ENCODE assay signal across 8 cellular contexts in the genomic region with DNA sequence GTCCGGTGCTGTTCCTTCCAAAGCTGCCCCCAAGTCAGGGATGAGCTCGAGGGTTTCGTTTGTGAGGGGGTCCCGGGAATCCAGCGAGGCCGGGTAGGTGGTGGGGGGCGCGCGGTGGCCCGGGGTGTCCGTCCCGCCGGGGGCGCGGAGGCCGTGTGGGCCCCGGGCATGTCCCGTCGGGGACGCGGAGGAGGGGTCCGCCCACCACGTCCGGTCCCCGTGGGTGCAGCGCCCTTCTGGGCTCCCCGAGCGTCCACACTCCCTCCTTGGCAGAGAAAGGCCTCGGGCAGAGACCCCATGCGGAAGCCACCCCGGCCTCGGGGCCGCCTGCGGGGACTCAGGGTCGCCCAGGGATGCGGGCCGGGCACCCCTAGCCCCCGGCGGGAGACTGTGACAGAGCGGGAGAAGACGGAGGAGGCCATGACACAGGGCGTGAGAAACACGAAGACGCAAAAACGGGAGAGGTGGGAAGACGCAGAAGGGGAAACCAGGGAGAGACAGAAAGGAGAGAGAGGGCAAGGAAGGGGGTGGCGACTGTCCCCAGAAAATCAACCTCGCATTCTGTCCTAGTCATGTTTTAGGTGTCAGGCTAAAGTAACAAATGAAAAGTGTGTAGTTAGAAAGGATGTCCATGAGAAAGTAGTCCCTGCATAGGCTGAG. TPM values are rescaled to one million over a fixed set of nuclear protein-coding genes. Genes with fewer than 3 reads are reported as not detected.
A peak's percentile ranks its signal among the peaks of the same experiment; 100 is the strongest.
DNase-seq lines count a peak whose midpoint lies in the region; ATAC-seq and TF ChIP-seq lines count a peak whose summit lies in the region.

No MANE protein-coding gene starts in this region.

- H3K4me2 ChIP-seq in neural cell (ENCODE audit: low read length) = peak overlapping the region; percentile 39

- H3K4me1 ChIP-seq in NT2/D1 (ENCODE audit: insufficient read depth, insufficient read length) (no peaks in the 10 kb centered on the region), stomach smooth muscle (ENCODE audit: control insufficient read depth, insufficient read depth, low read length) (peaks cover 7% of the 10 kb centered on the region)

- ATAC-seq in GM18867 (IDR thresholded peaks at IDR 0.05; ENCODE audit: unreplicated experiment) (peak; percentile 46), HG03103 (IDR thresholded peaks at IDR 0.05; ENCODE audit: low read depth, unreplicated experiment) (peak; percentile 32)

- H2AFZ ChIP-seq in neural cell (ENCODE audit: low read depth, low read length) = peak overlapping the region; percentile 90

- TF ChIP-seq EP300 in neural cell (conservative IDR thresholded peaks at IDR 0.05; ENCODE audit: poor library complexity, severe bottlenecking) = no peak

- H3K4me3 ChIP-seq in AG04449 (ENCODE audit: low read depth, low read length) (peak overlapping the region; percentile 96), NT2/D1 (ENCODE audit: insufficient read length, low read depth) (peak overlapping the region; percentile 94), fibroblast of the aortic adventitia (ENCODE audit: low read depth, low read length) (peak overlapping the region; percentile 99), neural cell (ENCODE audit: low read length) (peak overlapping the region; percentile 96), stomach smooth muscle (ENCODE audit: low read length in 2 of 2) (peak overlapping the region; percentile 98 to 99)

- no peaks in the 10 kb centered on the region for H4K20me1 ChIP-seq in neural cell (ENCODE audit: insufficient read depth)

- H3K36me3 ChIP-seq in NT2/D1 (ENCODE audit: insufficient read depth, insufficient read length, low read length) (peaks cover 8% of the 10 kb centered on the region), neural cell (ENCODE audit: insufficient read depth, low read length) (no peaks in the 10 kb centered on the region), stomach smooth muscle (ENCODE audit: control insufficient read depth in 2 of 2, insufficient read depth in 2 of 2, low read length in 2 of 2) (peaks cover 0 to 4% of the 10 kb centered on the region in 2 donors)

- CTCF ChIA-PET in AG04449 (lab: Yijun Ruan, JAX) = interaction anchor here (0.7 to 4.2 kb wide), 32 partner anchors 8 to 647 kb away, joined by 3 to 42 read pairs (median 4); partner anchors contain the start of genes ZNF282, ZNF398, ZNF467 and ZNF783

- TF ChIP-seq RAD21 in neural cell (conservative IDR thresholded peaks at IDR 0.05) = no peak

- peak overlapping the region; percentile 98 for H3K9ac ChIP-seq in NT2/D1 (ENCODE audit: insufficient read length, low read depth)
- H3K9ac ChIP-seq in neural cell (ENCODE audit: low read length) = peak overlapping the region; percentile 97
- peak overlapping the region; percentile 93 to 96 for H3K9ac ChIP-seq in stomach smooth muscle (ENCODE audit: low read length in 2 of 2)

- H3K27me3 ChIP-seq in NT2/D1 (ENCODE audit: insufficient read depth, insufficient read length) (no peaks in the 10 kb centered on the region), neural cell (ENCODE audit: insufficient read depth, low read depth, low read length) (no peaks in the 10 kb centered on the region), stomach smooth muscle (ENCODE audit: control insufficient read depth in 1 of 2, insufficient read depth in 2 of 2, low read length in 2 of 2) (no peaks in the 10 kb centered on the region)

- H3K79me2 ChIP-seq in neural cell (replicated peaks; ENCODE audit: insufficient read depth, low read length) = no peaks in the 10 kb centered on the region

- H3F3A ChIP-seq in neural cell (ENCODE audit: insufficient read depth, low read length, poor library complexity, severe bottlenecking) = no peaks in the 10 kb centered on the region

- POLR2A ChIA-PET in AG04449 (lab: Yijun Ruan, JAX) = interaction anchor here (1.2 to 2.6 kb wide), 2 partner anchors 21 to 121 kb away, joined by 3 to 26 read pairs; partner anchors contain the start of gene ZNF398

- DNase-seq in AG04449 (ENCODE audit: low read depth, low spot score) (no peak), NT2/D1 (ENCODE audit: low read depth, low spot score) (no peak), fibroblast of the aortic adventitia (ENCODE audit: low read depth) (no peak)
- DNase-seq in activated T-cell treated with anti-CD3 and anti-CD28 coated beads, Interleukin-2, amount 50 U/mL, for 48 hours = peak; percentile 87

- H3K27ac ChIP-seq in neural cell (ENCODE audit: low read length) (peak overlapping the region; percentile 88), stomach smooth muscle (ENCODE audit: low read length) (peak overlapping the region; percentile 88)

- H3K9me2 ChIP-seq in neural cell (ENCODE audit: insufficient read depth, low read length) = no peaks in the 10 kb centered on the region

- TF ChIP-seq CTCF in AG04449 (IDR thresholded peaks at IDR 0.05; ENCODE audit: insufficient read depth, low read length, missing control alignments) (no peak), fibroblast of the aortic adventitia (IDR thresholded peaks at IDR 0.05; ENCODE audit: insufficient read depth, low read length) (no peak), neural cell (IDR thresholded peaks at IDR 0.05; ENCODE audit: poor library complexity, severe bottlenecking) (no peak)

- H3K9me3 ChIP-seq in NT2/D1 (ENCODE audit: insufficient read depth, low read length) = peaks cover 15% of the 10 kb centered on the region; the same call in 1 of the 2 replicates
- no peaks in the 10 kb centered on the region for H3K9me3 ChIP-seq in neural cell (ENCODE audit: low read length)
- no peaks in the 10 kb centered on the region for H3K9me3 ChIP-seq in stomach smooth muscle (ENCODE audit: control insufficient read depth in 2 of 2, low read length in 2 of 2)

TF ChIP-seq in neural cell, 6 proteins besides CTCF, POLR2A, EP300 and RAD21:
- TF ChIP-seq MXI1 (conservative IDR thresholded peaks at IDR 0.05; ENCODE audit: poor library complexity, severe bottlenecking) (no peak), SMC3 (conservative IDR thresholded peaks at IDR 0.05; ENCODE audit: poor library complexity) (no peak), EZH2 (IDR thresholded peaks at IDR 0.05; ENCODE audit: borderline replicate concordance, insufficient read depth, low read length, poor library complexity, severe bottlenecking) (no peak), TAF1 (IDR thresholded peaks at IDR 0.05; ENCODE audit: low read depth) (no peak), POLR2AphosphoS5 (IDR thresholded peaks at IDR 0.05) (no peak)
- TF ChIP-seq, protein P1, sequence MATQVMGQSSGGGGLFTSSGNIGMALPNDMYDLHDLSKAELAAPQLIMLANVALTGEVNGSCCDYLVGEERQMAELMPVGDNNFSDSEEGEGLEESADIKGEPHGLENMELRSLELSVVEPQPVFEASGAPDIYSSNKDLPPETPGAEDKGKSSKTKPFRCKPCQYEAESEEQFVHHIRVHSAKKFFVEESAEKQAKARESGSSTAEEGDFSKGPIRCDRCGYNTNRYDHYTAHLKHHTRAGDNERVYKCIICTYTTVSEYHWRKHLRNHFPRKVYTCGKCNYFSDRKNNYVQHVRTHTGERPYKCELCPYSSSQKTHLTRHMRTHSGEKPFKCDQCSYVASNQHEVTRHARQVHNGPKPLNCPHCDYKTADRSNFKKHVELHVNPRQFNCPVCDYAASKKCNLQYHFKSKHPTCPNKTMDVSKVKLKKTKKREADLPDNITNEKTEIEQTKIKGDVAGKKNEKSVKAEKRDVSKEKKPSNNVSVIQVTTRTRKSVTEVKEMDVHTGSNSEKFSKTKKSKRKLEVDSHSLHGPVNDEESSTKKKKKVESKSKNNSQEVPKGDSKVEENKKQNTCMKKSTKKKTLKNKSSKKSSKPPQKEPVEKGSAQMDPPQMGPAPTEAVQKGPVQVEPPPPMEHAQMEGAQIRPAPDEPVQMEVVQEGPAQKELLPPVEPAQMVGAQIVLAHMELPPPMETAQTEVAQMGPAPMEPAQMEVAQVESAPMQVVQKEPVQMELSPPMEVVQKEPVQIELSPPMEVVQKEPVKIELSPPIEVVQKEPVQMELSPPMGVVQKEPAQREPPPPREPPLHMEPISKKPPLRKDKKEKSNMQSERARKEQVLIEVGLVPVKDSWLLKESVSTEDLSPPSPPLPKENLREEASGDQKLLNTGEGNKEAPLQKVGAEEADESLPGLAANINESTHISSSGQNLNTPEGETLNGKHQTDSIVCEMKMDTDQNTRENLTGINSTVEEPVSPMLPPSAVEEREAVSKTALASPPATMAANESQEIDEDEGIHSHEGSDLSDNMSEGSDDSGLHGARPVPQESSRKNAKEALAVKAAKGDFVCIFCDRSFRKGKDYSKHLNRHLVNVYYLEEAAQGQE (IDR thresholded peaks at IDR 0.05; ENCODE audit: borderline replicate concordance) = no peak

RNA-seq across cellular contexts. Expression of gene ZNF425, which starts 0.7 kb away (rescaled TPM):
- total RNA-seq in fibroblast of the aortic adventitia (ENCODE audit: low replicate concordance) = 4.3 and 6.5 TPM in 2 replicates
- polyA plus RNA-seq in neural cell = 5.1 and 6.8 TPM in 2 replicates
- polyA minus RNA-seq in neural cell = 8.5 and 9.0 TPM in 2 replicates

RNA-seq across cellular contexts. Expression of gene ZNF398, which starts 20.5 kb away (rescaled TPM):
- total RNA-seq in fibroblast of the aortic adventitia (ENCODE audit: low replicate concordance) = 11.2 and 15.2 TPM in 2 replicates
- 8.6 and 13.2 TPM in 2 replicates for polyA plus RNA-seq in neural cell
- polyA minus RNA-seq in neural cell = 43.1 and 46.1 TPM in 2 replicates

RNA-seq across cellular contexts. Expression of gene ZNF786, which starts 36.3 kb away (rescaled TPM):
- 4.1 and 5.2 TPM in 2 replicates for total RNA-seq in fibroblast of the aortic adventitia (ENCODE audit: low replicate concordance)
- 7.8 and 8.2 TPM in 2 replicates for polyA plus RNA-seq in neural cell
- polyA minus RNA-seq in neural cell = 27.3 and 29.5 TPM in 2 replicates

Comparison
In these comparisons a context has a peak if more than half of its experiments do, and no peak if none do; other contexts are left out.
1. DNase-seq: peak in activated T-cell treated with anti-CD3 and anti-CD28 coated beads, Interleukin-2, amount 50 U/mL, for 48 hours (2 of 2); none in AG04449 (single experiment), NT2/D1 (single experiment) and fibroblast of the aortic adventitia (single experiment).
2. Peak in every context shown above with its lines, with median percentiles within 50 percentile points of each other: H3K4me3 ChIP-seq and H3K9ac ChIP-seq.